1 cellular context compared by ENCODE assay signal in genomic region chr2:27582695-27583389, GRCh38.
TF ChIP-seq lines count a peak whose summit lies in the region.

Gene ZNF512 (plus strand): TSS chr2:27583042. CDS start chr2:27583113, 71 bp downstream.

TF ChIP-seq in WTC11, 78 proteins besides CTCF, POLR2A, EP300 and RAD21 (continued from another document and continues in another):
- TF ChIP-seq E2F4 (CRISPR knock-in tag; IDR thresholded peaks at IDR 0.05; ENCODE audit: borderline replicate concordance, low read depth) (no peak), AR (CRISPR knock-in tag; IDR thresholded peaks at IDR 0.05) (no peak), RORB (CRISPR knock-in tag; IDR thresholded peaks at IDR 0.05) (no peak), IRF2 (CRISPR knock-in tag; IDR thresholded peaks at IDR 0.05; ENCODE audit: borderline replicate concordance, low read depth) (no peak), GABPB1 (CRISPR knock-in tag; IDR thresholded peaks at IDR 0.05) (peak; percentile 61), NR3C1 (CRISPR knock-in tag; conservative IDR thresholded peaks at IDR 0.05; ENCODE audit: low read depth) (no peak), RELA (CRISPR knock-in tag; IDR thresholded peaks at IDR 0.05; ENCODE audit: borderline replicate concordance) (no peak), ZNF263 (CRISPR knock-in tag; IDR thresholded peaks at IDR 0.05; ENCODE audit: low read depth) (no peak), PRDM15 (CRISPR knock-in tag; IDR thresholded peaks at IDR 0.05) (no peak), ZNF671 (CRISPR knock-in tag; IDR thresholded peaks at IDR 0.05) (no peak), ZNF423 (CRISPR knock-in tag; IDR thresholded peaks at IDR 0.05) (no peak), ATF3 (CRISPR knock-in tag; conservative IDR thresholded peaks at IDR 0.05) (no peak), TP53 (CRISPR knock-in tag; IDR thresholded peaks at IDR 0.05) (no peak), ZNF138 (CRISPR knock-in tag; conservative IDR thresholded peaks at IDR 0.05) (no peak), ESRRA (CRISPR knock-in tag; IDR thresholded peaks at IDR 0.05; ENCODE audit: borderline replicate concordance) (no peak), ZNF532 (CRISPR knock-in tag; IDR thresholded peaks at IDR 0.05; ENCODE audit: borderline replicate concordance) (no peak), SMAD3 (CRISPR knock-in tag; IDR thresholded peaks at IDR 0.05; ENCODE audit: borderline replicate concordance) (no peak), FOXP1 (CRISPR knock-in tag; IDR thresholded peaks at IDR 0.05; ENCODE audit: borderline replicate concordance) (no peak), NFE2L1 (CRISPR knock-in tag; IDR thresholded peaks at IDR 0.05) (no peak), ZNF416 (CRISPR knock-in tag; IDR thresholded peaks at IDR 0.05) (no peak), GTF2I (CRISPR knock-in tag; conservative IDR thresholded peaks at IDR 0.05) (no peak), MAX (CRISPR knock-in tag; IDR thresholded peaks at IDR 0.05) (peak; percentile 62; the same call in 1 of the 2 replicates), SOX15 (CRISPR knock-in tag; IDR thresholded peaks at IDR 0.05) (no peak), ZBTB43 (CRISPR knock-in tag; IDR thresholded peaks at IDR 0.05) (no peak), NR2C2 (CRISPR knock-in tag; IDR thresholded peaks at IDR 0.05) (no peak)
- TF ChIP-seq, protein P1, sequence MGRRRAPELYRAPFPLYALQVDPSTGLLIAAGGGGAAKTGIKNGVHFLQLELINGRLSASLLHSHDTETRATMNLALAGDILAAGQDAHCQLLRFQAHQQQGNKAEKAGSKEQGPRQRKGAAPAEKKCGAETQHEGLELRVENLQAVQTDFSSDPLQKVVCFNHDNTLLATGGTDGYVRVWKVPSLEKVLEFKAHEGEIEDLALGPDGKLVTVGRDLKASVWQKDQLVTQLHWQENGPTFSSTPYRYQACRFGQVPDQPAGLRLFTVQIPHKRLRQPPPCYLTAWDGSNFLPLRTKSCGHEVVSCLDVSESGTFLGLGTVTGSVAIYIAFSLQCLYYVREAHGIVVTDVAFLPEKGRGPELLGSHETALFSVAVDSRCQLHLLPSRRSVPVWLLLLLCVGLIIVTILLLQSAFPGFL (CRISPR knock-in tag; IDR thresholded peaks at IDR 0.05; ENCODE audit: borderline replicate concordance) = no peak
- TF ChIP-seq, protein P2, sequence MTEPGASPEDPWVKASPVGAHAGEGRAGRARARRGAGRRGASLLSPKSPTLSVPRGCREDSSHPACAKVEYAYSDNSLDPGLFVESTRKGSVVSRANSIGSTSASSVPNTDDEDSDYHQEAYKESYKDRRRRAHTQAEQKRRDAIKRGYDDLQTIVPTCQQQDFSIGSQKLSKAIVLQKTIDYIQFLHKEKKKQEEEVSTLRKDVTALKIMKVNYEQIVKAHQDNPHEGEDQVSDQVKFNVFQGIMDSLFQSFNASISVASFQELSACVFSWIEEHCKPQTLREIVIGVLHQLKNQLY (CRISPR knock-in tag; IDR thresholded peaks at IDR 0.05) = no peak
- TF ChIP-seq, protein P3, sequence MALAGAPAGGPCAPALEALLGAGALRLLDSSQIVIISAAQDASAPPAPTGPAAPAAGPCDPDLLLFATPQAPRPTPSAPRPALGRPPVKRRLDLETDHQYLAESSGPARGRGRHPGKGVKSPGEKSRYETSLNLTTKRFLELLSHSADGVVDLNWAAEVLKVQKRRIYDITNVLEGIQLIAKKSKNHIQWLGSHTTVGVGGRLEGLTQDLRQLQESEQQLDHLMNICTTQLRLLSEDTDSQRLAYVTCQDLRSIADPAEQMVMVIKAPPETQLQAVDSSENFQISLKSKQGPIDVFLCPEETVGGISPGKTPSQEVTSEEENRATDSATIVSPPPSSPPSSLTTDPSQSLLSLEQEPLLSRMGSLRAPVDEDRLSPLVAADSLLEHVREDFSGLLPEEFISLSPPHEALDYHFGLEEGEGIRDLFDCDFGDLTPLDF (CRISPR knock-in tag; IDR thresholded peaks at IDR 0.05) = no peak
- TF ChIP-seq, protein P4, sequence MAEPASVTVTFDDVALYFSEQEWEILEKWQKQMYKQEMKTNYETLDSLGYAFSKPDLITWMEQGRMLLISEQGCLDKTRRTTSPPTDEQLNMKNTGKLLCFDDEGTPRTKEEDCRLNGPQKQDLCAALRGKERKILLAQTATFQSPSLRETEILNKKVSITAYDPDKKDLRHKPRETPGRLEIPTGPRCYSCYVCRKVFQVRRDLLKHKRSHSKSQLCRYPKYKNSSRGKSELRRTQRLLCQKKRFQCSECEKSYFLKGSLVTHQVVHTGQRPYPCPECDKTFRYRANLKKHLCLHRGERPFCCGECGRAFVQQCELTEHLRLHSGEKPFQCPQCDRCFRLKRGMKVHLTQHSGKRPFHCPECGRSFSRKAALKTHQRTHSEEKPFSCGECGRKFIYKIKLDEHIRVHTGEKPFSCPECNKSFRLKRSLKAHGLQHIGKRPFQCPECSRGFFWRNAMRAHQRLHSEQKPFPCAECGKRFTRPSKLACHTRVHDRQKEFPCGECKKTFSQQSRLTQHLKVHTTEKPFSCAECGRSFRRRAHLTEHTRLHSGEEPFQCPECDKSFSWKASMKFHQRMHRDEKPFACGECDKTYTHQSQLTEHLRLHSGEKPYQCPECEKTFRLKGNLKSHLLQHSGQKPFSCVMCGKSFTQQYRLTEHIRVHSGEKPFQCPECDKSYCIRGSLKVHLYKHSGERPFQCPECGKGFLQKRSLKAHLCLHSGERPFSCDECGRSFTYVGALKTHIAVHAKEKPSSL (CRISPR knock-in tag; conservative IDR thresholded peaks at IDR 0.05) = no peak
- TF ChIP-seq, protein P5, sequence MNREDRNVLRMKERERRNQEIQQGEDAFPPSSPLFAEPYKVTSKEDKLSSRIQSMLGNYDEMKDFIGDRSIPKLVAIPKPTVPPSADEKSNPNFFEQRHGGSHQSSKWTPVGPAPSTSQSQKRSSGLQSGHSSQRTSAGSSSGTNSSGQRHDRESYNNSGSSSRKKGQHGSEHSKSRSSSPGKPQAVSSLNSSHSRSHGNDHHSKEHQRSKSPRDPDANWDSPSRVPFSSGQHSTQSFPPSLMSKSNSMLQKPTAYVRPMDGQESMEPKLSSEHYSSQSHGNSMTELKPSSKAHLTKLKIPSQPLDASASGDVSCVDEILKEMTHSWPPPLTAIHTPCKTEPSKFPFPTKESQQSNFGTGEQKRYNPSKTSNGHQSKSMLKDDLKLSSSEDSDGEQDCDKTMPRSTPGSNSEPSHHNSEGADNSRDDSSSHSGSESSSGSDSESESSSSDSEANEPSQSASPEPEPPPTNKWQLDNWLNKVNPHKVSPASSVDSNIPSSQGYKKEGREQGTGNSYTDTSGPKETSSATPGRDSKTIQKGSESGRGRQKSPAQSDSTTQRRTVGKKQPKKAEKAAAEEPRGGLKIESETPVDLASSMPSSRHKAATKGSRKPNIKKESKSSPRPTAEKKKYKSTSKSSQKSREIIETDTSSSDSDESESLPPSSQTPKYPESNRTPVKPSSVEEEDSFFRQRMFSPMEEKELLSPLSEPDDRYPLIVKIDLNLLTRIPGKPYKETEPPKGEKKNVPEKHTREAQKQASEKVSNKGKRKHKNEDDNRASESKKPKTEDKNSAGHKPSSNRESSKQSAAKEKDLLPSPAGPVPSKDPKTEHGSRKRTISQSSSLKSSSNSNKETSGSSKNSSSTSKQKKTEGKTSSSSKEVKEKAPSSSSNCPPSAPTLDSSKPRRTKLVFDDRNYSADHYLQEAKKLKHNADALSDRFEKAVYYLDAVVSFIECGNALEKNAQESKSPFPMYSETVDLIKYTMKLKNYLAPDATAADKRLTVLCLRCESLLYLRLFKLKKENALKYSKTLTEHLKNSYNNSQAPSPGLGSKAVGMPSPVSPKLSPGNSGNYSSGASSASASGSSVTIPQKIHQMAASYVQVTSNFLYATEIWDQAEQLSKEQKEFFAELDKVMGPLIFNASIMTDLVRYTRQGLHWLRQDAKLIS (CRISPR knock-in tag; IDR thresholded peaks at IDR 0.05; ENCODE audit: borderline replicate concordance) = no peak
